In the genomic region with DNA sequence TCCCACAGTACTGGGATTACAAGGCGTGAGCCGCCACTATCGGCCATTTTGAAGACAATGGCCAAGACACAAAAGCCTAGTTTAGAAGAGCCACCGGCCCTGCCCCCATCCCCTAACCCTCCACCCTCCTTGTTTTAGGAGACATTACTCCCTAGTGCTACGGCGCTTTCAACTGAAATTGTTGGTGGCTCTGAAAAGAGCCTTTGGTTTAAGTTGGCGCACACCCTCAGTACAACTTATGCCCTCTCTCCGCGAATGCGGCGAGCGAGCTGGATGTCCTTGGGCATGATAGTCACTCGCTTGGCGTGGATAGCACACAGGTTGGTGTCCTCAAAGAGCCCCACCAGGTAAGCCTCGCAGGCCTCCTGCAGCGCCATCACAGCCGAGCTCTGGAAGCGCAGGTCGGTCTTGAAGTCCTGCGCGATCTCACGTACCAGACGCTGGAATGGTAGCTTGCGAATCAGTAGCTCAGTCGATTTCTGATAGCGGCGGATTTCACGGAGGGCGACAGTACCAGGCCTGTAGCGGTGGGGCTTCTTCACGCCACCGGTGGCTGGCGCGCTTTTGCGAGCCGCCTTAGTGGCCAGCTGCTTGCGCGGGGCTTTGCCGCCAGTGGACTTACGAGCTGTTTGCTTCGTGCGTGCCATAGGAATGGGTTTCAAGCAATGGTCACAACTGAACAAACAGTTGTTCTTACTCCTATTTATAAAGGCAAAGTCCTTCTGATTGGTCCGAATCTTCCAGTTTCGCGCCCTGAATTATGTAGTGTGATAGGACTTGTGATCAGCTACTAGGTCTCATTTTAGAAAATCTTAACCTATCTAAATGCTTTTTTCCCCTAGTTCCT, we compare ENCODE assay signal across 8 cellular contexts.
A peak's percentile ranks its signal among the peaks of the same experiment; 100 is the strongest.
DNase-seq lines count a peak whose midpoint lies in the region; FAIRE-seq and TF ChIP-seq lines count a peak whose summit lies in the region.

No MANE protein-coding gene starts in this region.

- H3K18ac ChIP-seq in H9 (ENCODE audit: insufficient read length, low read depth, low read length), result peak overlapping the region; percentile 96

- WGBS in H9 (ENCODE audit: extremely low coverage, insufficient read length, low lambda C conversion rate), result no CpG with 5 or more reads among the region's 45 CpGs
- under 1% methylated on average over 45 of the region's 45 CpGs for WGBS in smooth muscle cell (ENCODE audit: low lambda C conversion rate)

- H3F3A ChIP-seq in smooth muscle cell (ENCODE audit: low read depth), result peaks cover 19% of the 10 kb centered on the region

- peaks cover 23 to 24% of the 10 kb centered on the region in 2 experiments for H3K4me1 Mint-ChIP-seq in H9

- peak overlapping the region; percentile 5 for H4K5ac ChIP-seq in H9 (ENCODE audit: insufficient read length, low read depth, low read length)

- DNase-seq in H9 (peak; percentile 71), NCI-H1105 treated with DMSO at 0.1 percent for 48 hours (lab: John Stamatoyannopoulos, UW) (peak; percentile 94), T-helper 2 cell (peak; percentile 36 to 94 (median 68)), astrocyte of the hippocampus (ENCODE audit: low read depth, low spot score) (peak; percentile 80), smooth muscle cell (lab: John Stamatoyannopoulos, UW; ENCODE audit: unreplicated experiment) (no peak), posterior vena cava (ENCODE audit: low spot score) (no peak)

- H3K27ac ChIP-seq in H9 (ENCODE audit: insufficient read length, low read depth, low read length) (peak overlapping the region; percentile 82), iPS-18a (ENCODE audit: low read length) (peak overlapping the region; percentile 96), smooth muscle cell (ENCODE audit: low read depth) (peak overlapping the region; percentile 71)

- peak overlapping the region; percentile 39 for H3K23ac ChIP-seq in H9 (ENCODE audit: insufficient read length, low read depth, low read length)

- H3K4me1 ChIP-seq in H9 (ENCODE audit: insufficient read depth, low read length), result no peaks in the 10 kb centered on the region
- H3K4me1 ChIP-seq in iPS-18a (ENCODE audit: control insufficient read depth, low read depth, low read length), result no peaks in the 10 kb centered on the region
- H3K4me1 ChIP-seq in smooth muscle cell (ENCODE audit: low read depth), result peaks cover 16% of the 10 kb centered on the region

- H3K36me3 ChIP-seq in iPS-18a (ENCODE audit: control insufficient read depth, low read depth, low read length), result no peaks in the 10 kb centered on the region
- H3K36me3 ChIP-seq in smooth muscle cell (ENCODE audit: low read depth), result no peaks in the 10 kb centered on the region

- H3K9me3 Mint-ChIP-seq in H9, result no peaks in the 10 kb centered on the region

- no peak overlapping the region for H2BK12ac ChIP-seq in H9 (ENCODE audit: insufficient read length, low read depth, low read length)

- peak overlapping the region; percentile 10 for H2BK5ac ChIP-seq in H9 (ENCODE audit: insufficient read length, low read length)

- no peak overlapping the region for H2BK20ac ChIP-seq in H9 (ENCODE audit: low read depth, low read length, poor library complexity, severe bottlenecking)

- no peak overlapping the region for H3T11ph ChIP-seq in H9 (ENCODE audit: low read length)

- peaks cover 3% of the 10 kb centered on the region for H4K20me1 ChIP-seq in H9 (ENCODE audit: control insufficient read depth, insufficient read depth, insufficient read length)
- no peaks in the 10 kb centered on the region for H4K20me1 ChIP-seq in smooth muscle cell (ENCODE audit: low read depth)

- H3K79me2 ChIP-seq in H9 (ENCODE audit: insufficient read depth, low read length), result no peaks in the 10 kb centered on the region
- H3K79me2 ChIP-seq in smooth muscle cell (ENCODE audit: low read depth), result peaks cover 15% of the 10 kb centered on the region

- H3K27me3 Mint-ChIP-seq in H9 (ENCODE audit: low read depth), result peaks cover 3% of the 10 kb centered on the region; the same call in 1 of the 2 replicates

- H3K27me3 ChIP-seq in H9 (ENCODE audit: insufficient read depth, low read length) (no peaks in the 10 kb centered on the region), iPS-18a (ENCODE audit: control insufficient read depth, insufficient read depth, low read length) (no peaks in the 10 kb centered on the region), smooth muscle cell (ENCODE audit: low read depth) (no peaks in the 10 kb centered on the region)

- no peak overlapping the region for H4K8ac ChIP-seq in H9 (replicated peaks; ENCODE audit: insufficient read length, low read depth, low read length)

- H3K4me3 ChIP-seq in iPS-18a (ENCODE audit: low read length) (peak overlapping the region; percentile 89), smooth muscle cell (peak overlapping the region; percentile 74)

- H3K4me3 Mint-ChIP-seq in H9, result peak overlapping the region; percentile 92 to 96

- TF ChIP-seq CTCF in H9 (conservative IDR thresholded peaks at IDR 0.05) (peak; percentile 37; the same call in 2 of the 3 replicates), smooth muscle cell (IDR thresholded peaks at IDR 0.05; ENCODE audit: borderline replicate concordance, insufficient read depth, poor library complexity, severe bottlenecking) (peak; percentile 19)

- H3K9me3 ChIP-seq in H9 (ENCODE audit: control insufficient read depth, low read depth, low read length) (no peaks in the 10 kb centered on the region), iPS-18a (ENCODE audit: control insufficient read depth, low read depth, low read length) (no peaks in the 10 kb centered on the region), smooth muscle cell (replicated peaks; ENCODE audit: low read depth) (no peaks in the 10 kb centered on the region)

- H3K4ac ChIP-seq in H9 (ENCODE audit: low read depth, low read length), result no peak overlapping the region; the same call in 1 of the 2 replicates

- H3K36me3 Mint-ChIP-seq in H9 (ENCODE audit: insufficient read depth in 1 of 3, low read depth in 3 of 3), result peaks cover 0 to 7% (median 4%) of the 10 kb centered on the region in 3 experiments; a peak in 3 of 7 replicates

- peak overlapping the region; percentile 14 for H3K56ac ChIP-seq in H9 (ENCODE audit: insufficient read length, low read depth, low read length)

- peak overlapping the region; percentile 87 for H3K9ac ChIP-seq in H9 (ENCODE audit: extremely low read depth, insufficient read length, low read length)
- peak overlapping the region; percentile 96 for H3K9ac ChIP-seq in iPS-18a (ENCODE audit: low read length)
- peak overlapping the region; percentile 70 for H3K9ac ChIP-seq in smooth muscle cell (ENCODE audit: low read depth)

- H3K4me2 ChIP-seq in H9 (ENCODE audit: insufficient read depth, insufficient read length, low read length) (peak overlapping the region; percentile 48), smooth muscle cell (peak overlapping the region; percentile 99)

- no peak overlapping the region for H2BK15ac ChIP-seq in H9 (ENCODE audit: low read depth, low read length)

- peak overlapping the region; percentile 99 for H3K27ac Mint-ChIP-seq in H9

- intact Hi-C loops in posterior vena cava (cut with DNase I), result no loop called here

- no peak overlapping the region for H4K91ac ChIP-seq in H9 (ENCODE audit: insufficient read length, low read depth, low read length)

- no peak overlapping the region for H2AFZ ChIP-seq in H9 (ENCODE audit: low read length)
- peak overlapping the region; percentile 97 for H2AFZ ChIP-seq in smooth muscle cell (ENCODE audit: low read depth)

- no peak overlapping the region for H2BK120ac ChIP-seq in H9 (ENCODE audit: low read depth, low read length, poor library complexity, severe bottlenecking)

- H3K79me1 ChIP-seq in H9 (ENCODE audit: insufficient read depth, low read depth, low read length, poor library complexity, severe bottlenecking), result no peaks in the 10 kb centered on the region

- H2AK5ac ChIP-seq in H9 (ENCODE audit: insufficient read length, low read length), result no peak overlapping the region

- H3K23me2 ChIP-seq in H9 (ENCODE audit: insufficient read length, low read depth, low read length, poor library complexity, severe bottlenecking), result peaks cover 7% of the 10 kb centered on the region

- H3K14ac ChIP-seq in H9 (ENCODE audit: insufficient read depth, low read length), result peak overlapping the region; percentile 91

- FAIRE-seq in G401.6 (lab: Jason Lieb, UNC), result peak; percentile 93

Comparison
In these comparisons a context has a peak if more than half of its experiments do, and no peak if none do; other contexts are left out.
1. DNase-seq: peak in H9 (single experiment), NCI-H1105 treated with DMSO at 0.1 percent for 48 hours (single experiment), T-helper 2 cell (5 of 5) and astrocyte of the hippocampus (single experiment); none in smooth muscle cell (single experiment) and posterior vena cava (single experiment).
2. Peak in every context shown above with its lines, with median percentiles within 50 percentile points of each other: H3K27ac ChIP-seq and H3K9ac ChIP-seq.